In the genomic region with DNA sequence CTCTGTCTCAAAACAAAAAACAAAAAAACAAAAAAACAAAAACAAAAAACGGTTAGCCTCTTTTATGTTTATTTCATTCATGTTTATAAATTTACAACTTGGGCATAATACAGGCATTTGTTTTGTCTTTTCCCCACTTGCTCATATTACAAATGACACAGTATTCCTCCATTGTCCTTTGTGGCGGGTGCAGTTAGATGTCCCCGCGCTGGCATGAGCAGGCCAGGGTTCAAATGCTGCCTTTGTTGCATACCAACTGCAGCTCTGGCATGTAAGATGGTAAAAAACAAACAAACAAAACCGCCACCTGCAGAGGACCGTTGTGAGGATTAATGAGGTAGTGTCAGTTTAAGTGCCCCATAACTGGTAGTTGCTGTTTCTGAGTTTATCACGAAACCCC, we compare ENCODE assay signal across 13 cellular contexts. TPM values are rescaled to one million over a fixed set of nuclear protein-coding genes. Genes with fewer than 3 reads are reported as not detected.
DNase-seq lines count a peak whose midpoint lies in the region; ATAC-seq lines count a peak whose summit lies in the region.
"Had no signal": no experiment of that assay in that cellular context is flagged by ENCODE, and none has a peak within 500 bp of the region (broad histone marks: within the 10 kb centered on the region; RNA-seq: fewer than 3 reads in every experiment).

No MANE protein-coding gene starts in this region.

- H3K4me3 Mint-ChIP-seq in T-cell = peak overlapping the region in 1 of 3 donors; percentile 52

- ATAC-seq in T-cell (replicated peaks in 1 of 4) (no peak), GM18861 (IDR thresholded peaks at IDR 0.05; ENCODE audit: unreplicated experiment) (no peak)

- POLR2A ChIA-PET in T-cell (lab: Charles Lee) = no interaction called here

- H3K27me3 Mint-ChIP-seq in T-cell = peaks cover 17 to 30% of the 10 kb centered on the region in 2 donors

- intact Hi-C loops in head of caudate nucleus (cut with DNase I) = no loop called here

- H3K27ac Mint-ChIP-seq in T-cell = no peak overlapping the region
- H3K27ac Mint-ChIP-seq: CD4-positive, alpha-beta memory T cell had no signal

- peaks cover 6 to 13% (median 10%) of the 10 kb centered on the region in 3 donors for H3K4me1 Mint-ChIP-seq in T-cell

- peak in 24 of 42 donors; percentile 14 to 68 (median 44) for DNase-seq in head of caudate nucleus
- peak; percentile 6 for DNase-seq in occipital lobe (lab: John Stamatoyannopoulos, UW)
- DNase-seq in T-cell = no peak
- DNase-seq in NCI-H524 treated with DMSO at 0.1 percent for 48 hours (lab: John Stamatoyannopoulos, UW) = no peak
- DNase-seq: BE2C; CD4-positive, alpha-beta memory T cell; DMS153; DMS79 treated with DMSO at 0.1 percent for 48 hours; EL had no signal

- no peaks in the 10 kb centered on the region for H3K36me3 Mint-ChIP-seq in T-cell

- no peaks in the 10 kb centered on the region for H3K9me3 Mint-ChIP-seq in T-cell

- H3K27ac ChIP-seq in angular gyrus (ENCODE audit: low read depth, low read length) = peak overlapping the region; percentile 62
- peak overlapping the region; percentile 65 for H3K27ac ChIP-seq in temporal lobe (ENCODE audit: low read depth, low read length)
- H3K27ac ChIP-seq: C4-2B had no signal

- CTCF ChIA-PET in T-cell (lab: Charles Lee) = no interaction called here

RNA-seq across cellular contexts. Expression of a gene that starts 16.1 kb away (rescaled TPM):
- 42.7 TPM for total RNA-seq in occipital lobe
- 35.9 TPM for total RNA-seq in temporal lobe
- total RNA-seq in T-cell = 10 to 100 TPM in 4 of 5 donors, 1 to 10 TPM in 1; 6.5 to 14.0 (median 13.0) TPM

Comparison
In these comparisons a context has a peak if more than half of its experiments do, and no peak if none do; other contexts are left out.
1. DNase-seq: peak in head of caudate nucleus (24 of 42) and occipital lobe (single experiment); none in T-cell (0 of 34) and NCI-H524 treated with DMSO at 0.1 percent for 48 hours (single experiment).